In the genomic region with DNA sequence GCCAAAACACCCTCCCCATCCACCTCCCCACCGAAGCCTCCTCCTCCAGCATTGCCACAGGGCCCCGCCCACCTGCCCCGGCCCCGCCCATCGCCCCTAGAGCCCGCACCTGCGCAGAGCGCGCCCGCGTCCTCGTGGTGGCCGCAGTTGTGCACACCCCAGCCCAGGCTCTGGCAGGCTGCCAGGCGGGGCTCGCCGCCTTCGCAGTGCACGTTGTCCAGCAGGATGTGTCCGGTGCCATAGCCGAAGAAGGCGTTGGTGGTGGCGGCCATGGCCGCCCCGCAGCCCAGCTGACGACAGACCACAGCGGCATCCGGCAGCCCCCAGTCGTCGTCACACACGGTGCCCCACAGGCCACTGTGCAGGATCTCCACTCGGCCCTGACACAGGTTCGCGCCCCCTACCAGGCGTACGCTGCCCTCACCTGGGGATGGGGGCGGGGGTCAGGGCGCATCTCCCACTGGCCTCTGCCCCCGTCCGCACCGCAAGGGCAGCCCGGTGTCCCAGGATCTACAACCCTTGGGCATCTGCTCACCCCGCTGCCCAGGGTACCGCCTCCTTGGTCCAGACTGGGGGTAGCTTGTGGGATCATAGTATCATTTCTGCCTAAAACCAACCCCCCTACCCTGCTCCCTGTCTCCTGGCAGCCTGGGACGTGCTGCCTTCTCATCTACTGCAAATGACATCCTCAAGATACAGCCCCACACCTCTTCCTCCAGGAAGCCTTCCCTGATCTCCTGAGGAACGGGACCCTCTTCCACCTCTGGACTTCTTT, we compare ENCODE assay signal across 7 cellular contexts. TPM values are rescaled to one million over a fixed set of nuclear protein-coding genes. Genes with fewer than 3 reads are reported as not detected.
DNase-seq lines count a peak whose midpoint lies in the region; ATAC-seq and TF ChIP-seq lines count a peak whose summit lies in the region.

No MANE protein-coding gene starts in this region.

- no peaks in the 10 kb centered on the region for H3K9me3 Mint-ChIP-seq in central memory CD8-positive, alpha-beta T cell

- H3K4me3 Mint-ChIP-seq in central memory CD8-positive, alpha-beta T cell, result peak overlapping the region; percentile 71

- H3K27ac ChIP-seq in liver (ENCODE audit: low read depth in 1 of 2, low read length in 2 of 2), result no peak overlapping the region

- peak; percentile 51 for TF ChIP-seq POLR2A in GM15510 (IDR thresholded peaks at IDR 0.05; ENCODE audit: borderline replicate concordance, extremely low read depth, insufficient read length)

- no peak for TF ChIP-seq RAD21 in liver (IDR thresholded peaks at IDR 0.05)

- peak overlapping the region; percentile 5 for H3K27ac Mint-ChIP-seq in central memory CD8-positive, alpha-beta T cell (ENCODE audit: low read depth)

- H3K9me3 ChIP-seq in liver (ENCODE audit: control insufficient read depth in 4 of 4, low read length in 3 of 4), result no peaks in the 10 kb centered on the region

- no peak for TF ChIP-seq CTCF in liver (IDR thresholded peaks at IDR 0.05; ENCODE audit: low read depth, low read length, missing input control)

- H3K36me3 Mint-ChIP-seq in central memory CD8-positive, alpha-beta T cell (ENCODE audit: insufficient read depth), result peaks cover 6% of the 10 kb centered on the region

- no peaks in the 10 kb centered on the region for H3K36me3 ChIP-seq in liver (ENCODE audit: control insufficient read depth in 4 of 4, insufficient read depth in 3 of 4, low read depth in 1 of 4, low read length in 3 of 4)

- peaks cover 12% of the 10 kb centered on the region for H3K4me1 Mint-ChIP-seq in central memory CD8-positive, alpha-beta T cell

- H3K9ac ChIP-seq in liver (ENCODE audit: low read depth in 1 of 2, low read length in 2 of 2), result peak overlapping the region in 1 of 2 donors; percentile 81

- no peaks in the 10 kb centered on the region for H3K27me3 Mint-ChIP-seq in central memory CD8-positive, alpha-beta T cell

- H3K4me3 ChIP-seq in liver (ENCODE audit: low read depth in 1 of 3, low read length in 3 of 3), result peak overlapping the region; percentile 47 to 61 (median 50)

- H3K4me1 ChIP-seq in liver (ENCODE audit: control insufficient read depth in 4 of 4, insufficient read depth in 4 of 4, low read length in 3 of 4), result peaks cover 3 to 22% (median 10%) of the 10 kb centered on the region in 4 donors

- H3K27me3 ChIP-seq in liver (ENCODE audit: control insufficient read depth in 4 of 4, insufficient read depth in 4 of 4, low read length in 3 of 4), result no peaks in the 10 kb centered on the region

- peak; percentile 90 for DNase-seq in NCI-H146 (lab: John Stamatoyannopoulos, UW)
- DNase-seq in activated CD4-positive, alpha-beta T cell treated with anti-CD3 and anti-CD28 coated beads for 1 hour, result peak; percentile 70
- peak; percentile 45 to 50 for DNase-seq in central memory CD8-positive, alpha-beta T cell (ENCODE audit: low spot score in 2 of 2)
- peak; percentile 75 to 84 (median 81) for DNase-seq in stimulated activated CD4-positive, alpha-beta T cell treated with anti-CD3 and anti-CD28 coated beads, TNF-alpha, amount 100 ng/mL, for 4 hours (ENCODE audit: low read depth in 3 of 3)

- 18% methylated on average over 45 of the region's 45 CpGs for WGBS in liver

- ATAC-seq in central memory CD8-positive, alpha-beta T cell (replicated peaks; ENCODE audit: extremely low read depth, poor library complexity, severe bottlenecking), result peak; percentile 54
- no peak for ATAC-seq in HG03457 (IDR thresholded peaks at IDR 0.05; ENCODE audit: unreplicated experiment)

TF ChIP-seq in liver, 16 proteins besides CTCF, POLR2A, EP300 and RAD21:
- TF ChIP-seq NR2F2 (IDR thresholded peaks at IDR 0.05), result no peak
- no peak for TF ChIP-seq GABPA (IDR thresholded peaks at IDR 0.05 in 1 of 2, conservative IDR thresholded peaks at IDR 0.05 in 1 of 2)
- TF ChIP-seq SP1 (IDR thresholded peaks at IDR 0.05), result no peak
- TF ChIP-seq ZBTB33 (IDR thresholded peaks at IDR 0.05), result no peak
- TF ChIP-seq FOXA2 (IDR thresholded peaks at IDR 0.05), result no peak
- no peak for TF ChIP-seq HNF4G (IDR thresholded peaks at IDR 0.05)
- no peak for TF ChIP-seq ATF3 (IDR thresholded peaks at IDR 0.05)
- TF ChIP-seq REST (IDR thresholded peaks at IDR 0.05), result no peak
- TF ChIP-seq RXRA (IDR thresholded peaks at IDR 0.05), result no peak
- no peak for TF ChIP-seq JUND (IDR thresholded peaks at IDR 0.05)
- TF ChIP-seq EGR1 (IDR thresholded peaks at IDR 0.05; ENCODE audit: low read depth in 2 of 2), result no peak
- no peak for TF ChIP-seq FOXA1 (IDR thresholded peaks at IDR 0.05)
- TF ChIP-seq HNF4A (conservative IDR thresholded peaks at IDR 0.05), result no peak
- TF ChIP-seq, protein P1, sequence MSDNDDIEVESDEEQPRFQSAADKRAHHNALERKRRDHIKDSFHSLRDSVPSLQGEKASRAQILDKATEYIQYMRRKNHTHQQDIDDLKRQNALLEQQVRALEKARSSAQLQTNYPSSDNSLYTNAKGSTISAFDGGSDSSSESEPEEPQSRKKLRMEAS (IDR thresholded peaks at IDR 0.05), result no peak
- TF ChIP-seq YY1 (IDR thresholded peaks at IDR 0.05), result no peak
- no peak for TF ChIP-seq TAF1 (conservative IDR thresholded peaks at IDR 0.05)

RNA-seq across cellular contexts. Expression of gene SSC4D, which starts 11.9 kb away (rescaled TPM):
- 1 to 10 TPM; 1.2 to 1.3 TPM for total RNA-seq in liver
- polyA plus RNA-seq in liver, result 1 to 10 TPM; 1.7 to 2.3 TPM

RNA-seq across cellular contexts. Expression of gene ZP3, which starts 27.2 kb away (rescaled TPM):
- total RNA-seq in liver, result under 1 TPM; 0.25 to 0.47 TPM
- under 1 TPM; 0.43 to 0.45 TPM for polyA plus RNA-seq in liver

RNA-seq across cellular contexts. Expression of gene YWHAG, which starts 38.8 kb away (rescaled TPM):
- 10 to 100 TPM; 43.1 to 46.7 TPM for total RNA-seq in liver
- polyA plus RNA-seq in liver, result 10 to 100 TPM; 11.6 to 43.9 TPM
